ENCODE assay signal across 13 cellular contexts in the genomic region with DNA sequence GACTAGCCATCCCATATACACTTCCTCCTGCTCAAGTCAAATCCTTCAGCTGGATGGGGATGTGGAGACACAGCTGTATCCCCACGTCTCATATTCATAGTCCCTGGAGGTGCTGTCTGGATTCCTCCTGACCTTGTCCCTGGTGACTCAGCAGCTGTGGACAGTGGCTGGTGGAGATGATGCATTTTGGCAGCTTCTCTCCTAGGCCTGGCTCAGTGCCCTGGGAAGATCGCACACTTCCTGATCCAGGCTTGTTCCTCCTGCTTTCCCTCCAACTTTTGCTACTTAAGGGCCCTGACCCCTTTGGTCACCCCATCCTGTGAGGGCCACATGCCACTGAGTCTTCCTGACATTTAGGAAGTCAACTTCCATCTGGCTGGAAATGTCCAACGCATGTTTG. TPM values are rescaled to one million over a fixed set of nuclear protein-coding genes. Genes with fewer than 3 reads are reported as not detected.
A peak's percentile ranks its signal among the peaks of the same experiment; 100 is the strongest.
DNase-seq lines count a peak whose midpoint lies in the region; ATAC-seq, FAIRE-seq and TF ChIP-seq lines count a peak whose summit lies in the region.
"Had no signal": no experiment of that assay in that cellular context is flagged by ENCODE, and none has a peak within 500 bp of the region (broad histone marks: within the 10 kb centered on the region; RNA-seq: fewer than 3 reads in every experiment).

No MANE protein-coding gene starts in this region.

- no peak overlapping the region for H2AFZ ChIP-seq in Karpas-422 (ENCODE audit: low read length)

- H3K27me3 ChIP-seq in body of pancreas (no peaks in the 10 kb centered on the region), Karpas-422 (ENCODE audit: low read length) (no peaks in the 10 kb centered on the region)
- H3K27me3 ChIP-seq: vagina had no signal

- TF ChIP-seq POLR2A in H54 (IDR thresholded peaks at IDR 0.05; ENCODE audit: low read depth, low read length): no peak
- TF ChIP-seq POLR2A in body of pancreas (IDR thresholded peaks at IDR 0.05): no peak

- H3K9ac ChIP-seq in Karpas-422 (ENCODE audit: low read length): no peak overlapping the region

- TF ChIP-seq CTCF in body of pancreas (IDR thresholded peaks at IDR 0.05) (no peak), coronary artery (IDR thresholded peaks at IDR 0.05) (no peak)

- peak; percentile 5 for DNase-seq in H54 (ENCODE audit: insufficient read length, low spot score)
- peak; percentile 31 to 48 (median 38) for DNase-seq in body of pancreas
- peak; percentile 73 for DNase-seq in left ventricle myocardium superior
- DNase-seq in skeletal muscle cell (ENCODE audit: low read depth): peak; percentile 76
- DNase-seq in coronary artery (ENCODE audit: low spot score): no peak
- no peak for DNase-seq in D341Med (ENCODE audit: low spot score)
- no peak for DNase-seq in Karpas-422
- DNase-seq in foreskin melanocyte: no peak
- DNase-seq: activated CD8-positive, alpha-beta memory T cell treated with anti-CD3 and anti-CD28 coated beads, Interleukin-2, amount 50 U/mL, for 48 hours; HFFc6; NCI-H345 had no signal

- ATAC-seq in body of pancreas (peak; percentile 40), left ventricle myocardium superior (peak; percentile 84)

- H3K4me2 ChIP-seq in Karpas-422 (ENCODE audit: low read depth, low read length, poor library complexity, severe bottlenecking): no peak overlapping the region

- no peak for FAIRE-seq in H54 (lab: Jason Lieb, UNC)

- H4K20me1 ChIP-seq in Karpas-422 (ENCODE audit: insufficient read depth, low read depth, low read length): no peaks in the 10 kb centered on the region

- H3K4me1 ChIP-seq in body of pancreas: no peaks in the 10 kb centered on the region
- H3K4me1 ChIP-seq in Karpas-422 (ENCODE audit: low read length): no peaks in the 10 kb centered on the region

- H3K9me3 ChIP-seq in body of pancreas (no peaks in the 10 kb centered on the region), Karpas-422 (ENCODE audit: low read length) (no peaks in the 10 kb centered on the region)
- H3K9me3 ChIP-seq: vagina had no signal

- H3K79me2 ChIP-seq in Karpas-422 (ENCODE audit: low read length): no peaks in the 10 kb centered on the region

- intact Hi-C loops in body of pancreas (cut with DNase I): no loop called here
- intact Hi-C loops in left ventricle myocardium superior (cut with micrococcal nuclease): no loop called here

- WGBS in body of pancreas, 2 donors: 80 to 95% methylated on average over 3 of the region's 3 CpGs

- no peak overlapping the region for H3K27ac ChIP-seq in body of pancreas
- H3K27ac ChIP-seq in coronary artery: no peak overlapping the region
- no peak overlapping the region for H3K27ac ChIP-seq in Karpas-422 (ENCODE audit: low read length)
- H3K27ac ChIP-seq: vagina had no signal

- H3K4me3 ChIP-seq in body of pancreas (no peak overlapping the region), skeletal muscle cell (ENCODE audit: low read depth, low read length) (no peak overlapping the region), coronary artery (no peak overlapping the region), Karpas-422 (ENCODE audit: low read length) (no peak overlapping the region)
- H3K4me3 ChIP-seq: vagina had no signal

- H3K9me2 ChIP-seq in Karpas-422 (replicated peaks; ENCODE audit: insufficient read depth, low read length): no peaks in the 10 kb centered on the region

- H3K36me3 ChIP-seq in body of pancreas (replicated peaks in 1 of 2; ENCODE audit: insufficient read depth in 1 of 2, low read depth in 2 of 2): no peaks in the 10 kb centered on the region
- no peaks in the 10 kb centered on the region for H3K36me3 ChIP-seq in Karpas-422 (ENCODE audit: insufficient read depth, low read length)
- H3K36me3 ChIP-seq: vagina had no signal

RNA-seq across cellular contexts. Expression of a gene that starts 44.4 kb away (rescaled TPM):
- total RNA-seq in body of pancreas: 10 to 100 TPM in 1 of 2 donors, 1 to 10 TPM in 1; 7.8 to 10.2 TPM
- total RNA-seq in left ventricle myocardium superior: 9.2 TPM
- total RNA-seq in Karpas-422 (2014; rRNA removed; shearing (Covaris generic); ENCODE audit: low replicate concordance): not detected in 2 replicates
- total RNA-seq: HFFc6, pulmonary artery endothelial cell had no signal

Comparison
In these comparisons a context has a peak if more than half of its experiments do, and no peak if none do; other contexts are left out.
1. DNase-seq: peak in H54 (single experiment), body of pancreas (4 of 4), left ventricle myocardium superior (single experiment) and skeletal muscle cell (single experiment); none in coronary artery (single experiment), D341Med (single experiment), Karpas-422 (single experiment) and foreskin melanocyte (single experiment).